Comparison of ENCODE assay signal across 10 cellular contexts in the genomic region with DNA sequence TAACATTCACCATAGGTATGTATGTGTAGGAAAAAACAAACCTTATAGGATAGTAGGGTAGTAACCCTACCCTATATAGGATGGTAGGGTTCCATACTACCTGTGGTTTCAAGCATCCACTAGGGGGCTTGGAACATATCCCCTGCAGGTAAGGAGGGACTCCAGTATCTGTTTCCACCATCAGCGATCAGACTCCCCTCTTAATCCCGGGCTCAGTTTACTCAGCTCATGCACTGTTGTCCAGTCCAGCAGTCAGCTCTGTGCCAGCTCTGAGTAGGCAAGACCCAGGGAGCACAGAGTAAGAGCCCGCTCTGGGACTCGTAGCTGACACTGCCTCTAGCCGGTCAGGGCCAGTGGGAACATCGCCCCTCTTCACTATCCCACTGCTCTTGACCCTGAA.
DNase-seq lines count a peak whose midpoint lies in the region; ATAC-seq and TF ChIP-seq lines count a peak whose summit lies in the region.
"Had no signal": no experiment of that assay in that cellular context is flagged by ENCODE, and none has a peak within 500 bp of the region (broad histone marks: within the 10 kb centered on the region; RNA-seq: fewer than 3 reads in every experiment).

No MANE protein-coding gene starts in this region.

- H3K27ac ChIP-seq in SK-N-SH (ENCODE audit: low read depth in 2 of 2, low read length in 1 of 2) (peak overlapping the region in 1 of 2 experiments; percentile 59; a peak in 2 of 4 replicates), uterus (no peak overlapping the region)
- H3K27ac ChIP-seq: tibial nerve had no signal

- H3K4me3 ChIP-seq in SK-N-SH (ENCODE audit: low read depth in 2 of 2, low read length in 1 of 2): no peak overlapping the region; a peak in 1 of 4 replicates
- no peak overlapping the region for H3K4me3 ChIP-seq in uterus
- H3K4me3 ChIP-seq: tibial nerve had no signal

- no peaks in the 10 kb centered on the region for H3K4me1 ChIP-seq in SK-N-SH (ENCODE audit: control insufficient read depth in 1 of 2, insufficient read depth in 2 of 2, low read depth in 1 of 2, low read length in 1 of 2)
- no peaks in the 10 kb centered on the region for H3K4me1 ChIP-seq in uterus

- peak; percentile 57 for ATAC-seq in GM21528 (IDR thresholded peaks at IDR 0.05; ENCODE audit: low FRiP score, unreplicated experiment)

- 52% methylated on average over 4 of the region's 6 CpGs for WGBS in SK-N-SH (ENCODE audit: low lambda C conversion rate)

- no peak overlapping the region for H3K4me3 Mint-ChIP-seq in nephron progenitor cell
- H3K4me3 Mint-ChIP-seq: brain had no signal

- no peaks in the 10 kb centered on the region for H3K9me3 ChIP-seq in SK-N-SH
- H3K9me3 ChIP-seq in uterus: no peaks in the 10 kb centered on the region
- H3K9me3 ChIP-seq: tibial nerve had no signal

- H3K4me2 ChIP-seq in SK-N-SH: no peak overlapping the region

- TF ChIP-seq EP300 in SK-N-SH (IDR thresholded peaks at IDR 0.05; ENCODE audit: borderline replicate concordance in 1 of 2, low read depth in 1 of 2, low read length in 1 of 2): no peak

- no peaks in the 10 kb centered on the region for H3K27me3 ChIP-seq in SK-N-SH (ENCODE audit: insufficient read depth)
- no peaks in the 10 kb centered on the region for H3K27me3 ChIP-seq in uterus
- H3K27me3 ChIP-seq: tibial nerve had no signal

- H3K27me3 Mint-ChIP-seq in nephron progenitor cell (ENCODE audit: low read depth, poor library complexity): no peaks in the 10 kb centered on the region

- POLR2A ChIA-PET in SK-N-SH (lab: Yijun Ruan, JAX): no interaction called here

- no peaks in the 10 kb centered on the region for H3K9me3 Mint-ChIP-seq in nephron progenitor cell

- TF ChIP-seq CTCF in SK-N-SH (IDR thresholded peaks at IDR 0.05): peak; percentile 51
- TF ChIP-seq CTCF in nephron progenitor cell (IDR thresholded peaks at IDR 0.05): peak; percentile 23
- TF ChIP-seq CTCF in uterus (IDR thresholded peaks at IDR 0.05): no peak

- TF ChIP-seq POLR2A in uterus (IDR thresholded peaks at IDR 0.05): no peak

- H3F3A ChIP-seq in SK-N-SH (replicated peaks; ENCODE audit: insufficient read depth): peaks cover 6% of the 10 kb centered on the region

- no peak overlapping the region for H3K27ac Mint-ChIP-seq in nephron progenitor cell
- H3K27ac Mint-ChIP-seq: brain had no signal

- H3K36me3 Mint-ChIP-seq in nephron progenitor cell (ENCODE audit: low read depth): no peaks in the 10 kb centered on the region
- H3K36me3 Mint-ChIP-seq: brain had no signal

- H2AFZ ChIP-seq in SK-N-SH (ENCODE audit: low read depth): no peak overlapping the region

- no peaks in the 10 kb centered on the region for H3K79me2 ChIP-seq in SK-N-SH (ENCODE audit: insufficient read depth)

- DNase-seq in NCI-H1105 treated with DMSO at 0.1 percent for 48 hours (lab: John Stamatoyannopoulos, UW) (peak; percentile 16), NCI-H1105 (lab: John Stamatoyannopoulos, UW) (no peak), SK-N-SH (no peak), nephron progenitor cell (no peak), uterus (no peak), OCI-M2 (lab: John Stamatoyannopoulos, UW; ENCODE audit: unreplicated experiment) (no peak), SW480 (ENCODE audit: low spot score) (no peak)

- CTCF ChIA-PET in SK-N-SH (lab: Yijun Ruan, JAX): interaction anchor here (1.0 to 1.7 kb wide), 2 partner anchors 9 to 28 kb away, joined by 4 read pairs; no protein-coding TSS in a partner anchor

- no peaks in the 10 kb centered on the region for H3K9me2 ChIP-seq in SK-N-SH

- H3K36me3 ChIP-seq in SK-N-SH (replicated peaks in 1 of 2; ENCODE audit: control insufficient read depth in 1 of 2, insufficient read depth in 2 of 2, low read length in 1 of 2): no peaks in the 10 kb centered on the region
- no peaks in the 10 kb centered on the region for H3K36me3 ChIP-seq in uterus
- H3K36me3 ChIP-seq: tibial nerve had no signal

- H3K4me1 Mint-ChIP-seq in nephron progenitor cell: peaks cover 4% of the 10 kb centered on the region
- H3K4me1 Mint-ChIP-seq: brain had no signal

- no peaks in the 10 kb centered on the region for H4K20me1 ChIP-seq in SK-N-SH (ENCODE audit: insufficient read depth)

- no peak overlapping the region for H3K9ac ChIP-seq in SK-N-SH

- 0 out of 2 replicates have a peak, but pooled peaks have one; percentile 25 for TF ChIP-seq RAD21 in SK-N-SH (IDR thresholded peaks at IDR 0.05; ENCODE audit: low read length)

- intact Hi-C loops in uterus (cut with DNase I; ENCODE audit: low total_unique reads): no loop called here

TF ChIP-seq in SK-N-SH, 30 proteins besides CTCF, POLR2A, EP300 and RAD21:
- TF ChIP-seq FOXJ3 (CRISPR knock-in tag; IDR thresholded peaks at IDR 0.05) (no peak), SMC3 (IDR thresholded peaks at IDR 0.05; ENCODE audit: low read depth, low read length) (peak; percentile 21; the same call in 1 of the 2 replicates), RCOR1 (IDR thresholded peaks at IDR 0.05; ENCODE audit: low read length) (no peak)
TF ChIP-seq in SK-N-SH: peak in this region for 1.

Comparison
In these comparisons a context has a peak if more than half of its experiments do, and no peak if none do; other contexts are left out.
1. CTCF ChIP-seq: peak in SK-N-SH (single experiment) and nephron progenitor cell (single experiment); none in uterus (0 of 4).